ENCODE assay signal across 1 cellular context in the genomic region with DNA sequence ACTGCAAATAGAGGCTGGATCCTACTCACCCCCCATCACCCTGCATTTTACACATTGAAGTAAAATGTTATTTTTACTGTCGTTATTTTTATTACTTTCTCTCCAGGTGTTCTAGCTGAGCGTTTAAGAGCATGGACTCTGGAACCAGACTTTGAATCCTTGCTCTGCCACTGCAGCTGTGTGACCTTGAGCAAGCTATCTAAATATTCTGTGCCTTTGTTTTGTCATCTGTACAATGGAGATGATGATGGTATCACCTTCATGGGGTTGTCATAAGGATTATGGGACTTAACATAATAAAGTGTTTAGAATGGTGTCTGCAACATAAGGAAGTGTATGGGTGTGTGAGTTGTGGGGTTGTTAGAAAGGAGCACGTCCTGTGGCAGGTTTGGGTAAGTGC.
TF ChIP-seq lines count a peak whose summit lies in the region.

No MANE protein-coding gene starts in this region.

TF ChIP-seq in HepG2, 621 proteins besides CTCF, POLR2A, EP300 and RAD21 (continued from another document):
- no peak for TF ChIP-seq HMGXB3 (CRISPR knock-in tag; IDR thresholded peaks at IDR 0.05; ENCODE audit: borderline replicate concordance)
- TF ChIP-seq HNF4A (CRISPR knock-in tag; IDR thresholded peaks at IDR 0.05) = peak; percentile 68
- TF ChIP-seq ZKSCAN5 (CRISPR knock-in tag; IDR thresholded peaks at IDR 0.05) = no peak
- no peak for TF ChIP-seq LCORL (IDR thresholded peaks at IDR 0.05)
- TF ChIP-seq LCORL (CRISPR knock-in tag; IDR thresholded peaks at IDR 0.05) = no peak
- TF ChIP-seq ZMYM2 (CRISPR knock-in tag; IDR thresholded peaks at IDR 0.05) = 0 out of 2 replicates have a peak, but pooled peaks have one; percentile 52
- TF ChIP-seq, protein P1, sequence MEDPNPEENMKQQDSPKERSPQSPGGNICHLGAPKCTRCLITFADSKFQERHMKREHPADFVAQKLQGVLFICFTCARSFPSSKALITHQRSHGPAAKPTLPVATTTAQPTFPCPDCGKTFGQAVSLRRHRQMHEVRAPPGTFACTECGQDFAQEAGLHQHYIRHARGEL (CRISPR knock-in tag; IDR thresholded peaks at IDR 0.05) = no peak
